In the genomic region with DNA sequence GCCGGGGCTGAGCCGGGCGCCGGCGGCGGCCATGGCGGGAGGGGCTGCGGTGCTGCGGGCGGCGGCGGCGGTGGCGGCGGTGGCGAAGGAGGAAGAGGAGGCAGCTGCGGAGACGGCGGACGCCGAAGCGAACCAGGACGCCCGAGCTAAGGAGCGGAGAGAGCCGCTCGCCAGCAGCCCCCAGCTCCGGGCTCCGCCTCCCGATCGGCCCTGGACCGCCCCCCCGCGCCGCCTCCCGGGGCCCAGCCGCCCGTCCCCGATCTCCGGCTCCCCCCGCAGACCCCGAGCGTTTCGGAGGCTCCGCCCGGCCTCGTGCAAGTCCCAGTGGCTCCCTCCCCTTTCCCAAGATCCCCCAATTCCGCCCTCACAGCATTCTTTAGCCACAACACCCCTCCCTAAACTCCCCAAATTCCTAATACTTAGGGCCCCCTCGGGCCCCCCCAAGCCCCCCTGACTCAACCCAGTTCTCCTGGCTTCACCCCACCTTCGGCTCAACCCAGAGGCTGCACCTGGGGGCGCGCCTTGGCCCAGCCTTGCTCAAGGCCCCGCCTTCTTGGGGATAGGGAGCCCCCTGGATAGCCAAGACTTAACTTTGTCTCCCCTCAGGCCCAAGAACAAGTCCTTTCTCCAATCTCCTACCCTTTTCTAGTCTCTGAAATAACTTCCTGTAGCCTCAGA, we compare ENCODE assay signal across 8 cellular contexts. TPM values are rescaled to one million over a fixed set of nuclear protein-coding genes. Genes with fewer than 3 reads are reported as not detected.
DNase-seq lines count a peak whose midpoint lies in the region; ATAC-seq and TF ChIP-seq lines count a peak whose summit lies in the region.

A gene with protein sequence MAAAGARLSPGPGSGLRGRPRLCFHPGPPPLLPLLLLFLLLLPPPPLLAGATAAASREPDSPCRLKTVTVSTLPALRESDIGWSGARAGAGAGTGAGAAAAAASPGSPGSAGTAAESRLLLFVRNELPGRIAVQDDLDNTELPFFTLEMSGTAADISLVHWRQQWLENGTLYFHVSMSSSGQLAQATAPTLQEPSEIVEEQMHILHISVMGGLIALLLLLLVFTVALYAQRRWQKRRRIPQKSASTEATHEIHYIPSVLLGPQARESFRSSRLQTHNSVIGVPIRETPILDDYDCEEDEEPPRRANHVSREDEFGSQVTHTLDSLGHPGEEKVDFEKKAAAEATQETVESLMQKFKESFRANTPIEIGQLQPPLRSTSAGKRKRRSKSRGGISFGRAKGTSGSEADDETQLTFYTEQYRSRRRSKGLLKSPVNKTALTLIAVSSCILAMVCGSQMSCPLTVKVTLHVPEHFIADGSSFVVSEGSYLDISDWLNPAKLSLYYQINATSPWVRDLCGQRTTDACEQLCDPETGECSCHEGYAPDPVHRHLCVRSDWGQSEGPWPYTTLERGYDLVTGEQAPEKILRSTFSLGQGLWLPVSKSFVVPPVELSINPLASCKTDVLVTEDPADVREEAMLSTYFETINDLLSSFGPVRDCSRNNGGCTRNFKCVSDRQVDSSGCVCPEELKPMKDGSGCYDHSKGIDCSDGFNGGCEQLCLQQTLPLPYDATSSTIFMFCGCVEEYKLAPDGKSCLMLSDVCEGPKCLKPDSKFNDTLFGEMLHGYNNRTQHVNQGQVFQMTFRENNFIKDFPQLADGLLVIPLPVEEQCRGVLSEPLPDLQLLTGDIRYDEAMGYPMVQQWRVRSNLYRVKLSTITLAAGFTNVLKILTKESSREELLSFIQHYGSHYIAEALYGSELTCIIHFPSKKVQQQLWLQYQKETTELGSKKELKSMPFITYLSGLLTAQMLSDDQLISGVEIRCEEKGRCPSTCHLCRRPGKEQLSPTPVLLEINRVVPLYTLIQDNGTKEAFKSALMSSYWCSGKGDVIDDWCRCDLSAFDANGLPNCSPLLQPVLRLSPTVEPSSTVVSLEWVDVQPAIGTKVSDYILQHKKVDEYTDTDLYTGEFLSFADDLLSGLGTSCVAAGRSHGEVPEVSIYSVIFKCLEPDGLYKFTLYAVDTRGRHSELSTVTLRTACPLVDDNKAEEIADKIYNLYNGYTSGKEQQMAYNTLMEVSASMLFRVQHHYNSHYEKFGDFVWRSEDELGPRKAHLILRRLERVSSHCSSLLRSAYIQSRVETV (N-terminal part only) (minus strand): TSS at position 152 of the 678 bp plus-strand sequence. CDS start 119 bp downstream, at position 33.

- peaks cover 31% of the 10 kb centered on the region for H3K27me3 ChIP-seq in brain microvascular endothelial cell (replicated peaks)
- no peaks in the 10 kb centered on the region for H3K27me3 ChIP-seq in thoracic aorta (replicated peaks; ENCODE audit: insufficient read depth)

- peak within 1 kb of the TSS; percentile 29 for H3K4me3 ChIP-seq in brain microvascular endothelial cell (ENCODE audit: low read depth, low read length)
- H3K4me3 ChIP-seq in thoracic aorta, result peak within 1 kb of the TSS; percentile 71

- H3K4me1 ChIP-seq in thoracic aorta (ENCODE audit: control insufficient read depth in 1 of 2, low read depth in 2 of 2), result peaks cover 0 to 31% of the 10 kb centered on the region in 2 donors

- no peak within 1 kb of the TSS for H3K27ac Mint-ChIP-seq in stimulated activated effector memory CD8-positive, alpha-beta T cell treated with anti-CD3 and anti-CD28 coated beads, Interleukin-12 subunit alpha, Interleukin-12 subunit beta, amount 100 ng/mL, for 72 hours
- no peak within 1 kb of the TSS for H3K27ac Mint-ChIP-seq in activated T-cell treated with anti-CD3 and anti-CD28 coated beads, Interleukin-2, amount 50 U/mL, for 24 hours

- H3K4me1 Mint-ChIP-seq in stimulated activated effector memory CD8-positive, alpha-beta T cell treated with anti-CD3 and anti-CD28 coated beads, Interleukin-12 subunit alpha, Interleukin-12 subunit beta, amount 100 ng/mL, for 72 hours, result no peaks in the 10 kb centered on the region
- peaks cover 2% of the 10 kb centered on the region for H3K4me1 Mint-ChIP-seq in activated T-cell treated with anti-CD3 and anti-CD28 coated beads, Interleukin-2, amount 50 U/mL, for 24 hours (ENCODE audit: low read depth)

- no peak for ATAC-seq in thoracic aorta (ENCODE audit: insufficient number of reproducible peaks, low FRiP score, low read depth)
- no peak for ATAC-seq in stimulated activated effector memory CD8-positive, alpha-beta T cell treated with anti-CD3 and anti-CD28 coated beads, Interleukin-12 subunit alpha, Interleukin-12 subunit beta, amount 100 ng/mL, for 72 hours
- no peak for ATAC-seq in GM21447 (IDR thresholded peaks at IDR 0.05; ENCODE audit: unreplicated experiment)

- H3K36me3 ChIP-seq in brain microvascular endothelial cell (replicated peaks) (no peaks in the 10 kb centered on the region), thoracic aorta (no peaks in the 10 kb centered on the region)

- no peak within 1 kb of the TSS for H3K4me3 Mint-ChIP-seq in stimulated activated effector memory CD8-positive, alpha-beta T cell treated with anti-CD3 and anti-CD28 coated beads, Interleukin-12 subunit alpha, Interleukin-12 subunit beta, amount 100 ng/mL, for 72 hours
- no peak within 1 kb of the TSS for H3K4me3 Mint-ChIP-seq in activated T-cell treated with anti-CD3 and anti-CD28 coated beads, Interleukin-2, amount 50 U/mL, for 24 hours

- TF ChIP-seq CTCF in brain microvascular endothelial cell (IDR thresholded peaks at IDR 0.05; ENCODE audit: low read depth, low read length, missing control alignments), result no peak
- no peak for TF ChIP-seq CTCF in thoracic aorta (IDR thresholded peaks at IDR 0.05)

- no peak within 1 kb of the TSS for H3K27ac ChIP-seq in brain microvascular endothelial cell
- H3K27ac ChIP-seq in thoracic aorta, result no peak within 1 kb of the TSS

- H3K36me3 Mint-ChIP-seq in stimulated activated effector memory CD8-positive, alpha-beta T cell treated with anti-CD3 and anti-CD28 coated beads, Interleukin-12 subunit alpha, Interleukin-12 subunit beta, amount 100 ng/mL, for 72 hours, result no peaks in the 10 kb centered on the region
- no peaks in the 10 kb centered on the region for H3K36me3 Mint-ChIP-seq in activated T-cell treated with anti-CD3 and anti-CD28 coated beads, Interleukin-2, amount 50 U/mL, for 24 hours (ENCODE audit: low read depth)

- H3K9me3 Mint-ChIP-seq in stimulated activated effector memory CD8-positive, alpha-beta T cell treated with anti-CD3 and anti-CD28 coated beads, Interleukin-12 subunit alpha, Interleukin-12 subunit beta, amount 100 ng/mL, for 72 hours, result peaks cover 3% of the 10 kb centered on the region
- no peaks in the 10 kb centered on the region for H3K9me3 Mint-ChIP-seq in activated T-cell treated with anti-CD3 and anti-CD28 coated beads, Interleukin-2, amount 50 U/mL, for 24 hours

- no peaks in the 10 kb centered on the region for H3K9me3 ChIP-seq in thoracic aorta

- DNase-seq in DMS53 (lab: John Stamatoyannopoulos, UW) (peak; percentile 53), DMS53 treated with DMSO at 0.1 percent for 48 hours (lab: John Stamatoyannopoulos, UW; ENCODE audit: unreplicated experiment) (no peak), brain microvascular endothelial cell (no peak), left kidney (ENCODE audit: low read depth, low spot score) (peak; percentile 72), thoracic aorta (ENCODE audit: low spot score) (no peak)
- DNase-seq in stimulated activated effector memory CD8-positive, alpha-beta T cell treated with anti-CD3 and anti-CD28 coated beads, Interleukin-12 subunit alpha, Interleukin-12 subunit beta, amount 100 ng/mL, for 72 hours (ENCODE audit: low spot score in 2 of 2), result no peak
- no peak for DNase-seq in activated T-cell treated with anti-CD3 and anti-CD28 coated beads, Interleukin-2, amount 50 U/mL, for 24 hours

- in situ Hi-C loops in brain microvascular endothelial cell (cut with HindIII; ENCODE audit: low pct_ligation_motif_present, low sequenced_read_pairs), result no loop called here

- H3K27me3 Mint-ChIP-seq in activated T-cell treated with anti-CD3 and anti-CD28 coated beads, Interleukin-2, amount 50 U/mL, for 24 hours, result peaks cover 35% of the 10 kb centered on the region

RNA-seq across cellular contexts. Expression of the gene that starts here (rescaled TPM):
- 1 to 10 TPM; 6.8 to 7.1 TPM for total RNA-seq in thoracic aorta

Comparison
In these comparisons a context has a peak if more than half of its experiments do, and no peak if none do; other contexts are left out.
1. DNase-seq: peak in DMS53 (single experiment) and left kidney (single experiment); none in DMS53 treated with DMSO at 0.1 percent for 48 hours (single experiment), brain microvascular endothelial cell (single experiment), thoracic aorta (single experiment), stimulated activated effector memory CD8-positive, alpha-beta T cell treated with anti-CD3 and anti-CD28 coated beads, Interleukin-12 subunit alpha, Interleukin-12 subunit beta, amount 100 ng/mL, for 72 hours (0 of 2) and activated T-cell treated with anti-CD3 and anti-CD28 coated beads, Interleukin-2, amount 50 U/mL, for 24 hours (single experiment).